8 cellular contexts compared by ENCODE assay signal in genomic region chr6:14066782-14067406, GRCh38. TPM values are rescaled to one million over a fixed set of nuclear protein-coding genes. Genes with fewer than 3 reads are reported as not detected.
A peak's percentile ranks its signal among the peaks of the same experiment; 100 is the strongest.
DNase-seq lines count a peak whose midpoint lies in the region; ATAC-seq, FAIRE-seq and TF ChIP-seq lines count a peak whose summit lies in the region.

No MANE protein-coding gene starts in this region.

- H3K36me3 ChIP-seq in BJ (ENCODE audit: control insufficient read depth, insufficient read depth, low read length) (no peaks in the 10 kb centered on the region), Panc1 (ENCODE audit: control insufficient read depth, insufficient read depth, low read length) (no peaks in the 10 kb centered on the region), colonic mucosa (no peaks in the 10 kb centered on the region), HepG2 (replicated peaks in 1 of 2; ENCODE audit: control insufficient read depth in 1 of 2, insufficient read depth in 2 of 2, low read length in 2 of 2) (no peaks in the 10 kb centered on the region)

- H3K9ac ChIP-seq in colonic mucosa (ENCODE audit: low read depth in 2 of 2, low read length in 2 of 2) = no peak overlapping the region
- no peak overlapping the region for H3K9ac ChIP-seq in HepG2 (ENCODE audit: insufficient read depth, low read depth, low read length)

- BruUV-seq in Panc1 (replicated peaks; lab: Mats Ljungman, UMichigan) (no TSS peak), HepG2 (replicated peaks; lab: Mats Ljungman, UMichigan) (no TSS peak)

- no peak overlapping the region for H3K4me2 ChIP-seq in HepG2 (ENCODE audit: low read depth, low read length)

- no peaks in the 10 kb centered on the region for H3K79me2 ChIP-seq in HepG2 (ENCODE audit: insufficient read depth, low read length)

- intact Hi-C loops in Panc1 (cut with micrococcal nuclease; ENCODE audit: unreplicated experiment) = loop anchor here (2.0 to 5.0 kb wide), 2 partner anchors 158 to 270 kb away; no protein-coding TSS in a partner anchor
- intact Hi-C loops in colonic mucosa (cut with DNase I) = loop anchor here (5.0 to 10.0 kb wide), 2 partner anchors 155 to 732 kb away; no protein-coding TSS in a partner anchor
- intact Hi-C loops in HepG2 (cut with micrococcal nuclease; ENCODE audit: unreplicated experiment) = loop anchor here (1.0 kb wide), 2 partner anchors 158 to 272 kb away; no protein-coding TSS in a partner anchor

- H3K4me3 Mint-ChIP-seq in type B pancreatic cell = no peak overlapping the region

- H3K4me3 ChIP-seq in BJ (ENCODE audit: low read depth, low read length) (no peak overlapping the region), Panc1 (ENCODE audit: low read depth in 2 of 2, low read length in 2 of 2) (no peak overlapping the region), colonic mucosa (no peak overlapping the region), HepG2 (replicated peaks in 1 of 3; ENCODE audit: insufficient read depth in 1 of 3, low read depth in 2 of 3, low read length in 3 of 3) (no peak overlapping the region)

- DNase-seq in BJ (ENCODE audit: low read depth) = peak; percentile 16
- DNase-seq in Kasumi-1 (lab: John Stamatoyannopoulos, UW) = peak; percentile 79 to 85
- no peak for DNase-seq in Panc1 (ENCODE audit: low read depth, low spot score)
- DNase-seq in colonic mucosa = no peak
- peak; percentile 55 for DNase-seq in HepG2 (ENCODE audit: low spot score)
- DNase-seq in type B pancreatic cell (ENCODE audit: extremely low spot score, unreplicated experiment) = no peak

- no peak overlapping the region for H3K27ac ChIP-seq in Panc1 (ENCODE audit: low read length)
- H3K27ac ChIP-seq in colonic mucosa = no peak overlapping the region
- H3K27ac ChIP-seq in HepG2 (ENCODE audit: extremely low read length, insufficient read depth, low read length) = no peak overlapping the region

- peak; percentile 80 for FAIRE-seq in HepG2 (lab: Jason Lieb, UNC)

- H3K4me1 ChIP-seq in Panc1 (ENCODE audit: control insufficient read depth, insufficient read depth, low read length) = no peaks in the 10 kb centered on the region
- H3K4me1 ChIP-seq in colonic mucosa = no peaks in the 10 kb centered on the region
- no peaks in the 10 kb centered on the region for H3K4me1 ChIP-seq in HepG2 (ENCODE audit: insufficient read depth, low read length)

- H3K9me3 ChIP-seq in Panc1 (ENCODE audit: control insufficient read depth, insufficient read depth, low read depth, low read length) (peaks cover 7% of the 10 kb centered on the region; the same call in 1 of the 2 replicates), colonic mucosa (no peaks in the 10 kb centered on the region), HepG2 (ENCODE audit: low read length) (no peaks in the 10 kb centered on the region)

- H3K27me3 Mint-ChIP-seq in type B pancreatic cell = peaks cover 5% of the 10 kb centered on the region

- peaks cover 5% of the 10 kb centered on the region for H3K9me3 Mint-ChIP-seq in type B pancreatic cell

- no peak overlapping the region for H2AFZ ChIP-seq in HepG2 (ENCODE audit: low read length)

- H4K20me1 ChIP-seq in HepG2 (ENCODE audit: insufficient read depth, low read length) = no peaks in the 10 kb centered on the region

- peak; percentile 59 for TF ChIP-seq CTCF in BJ (IDR thresholded peaks at IDR 0.05; ENCODE audit: insufficient read depth, low read depth, low read length)
- TF ChIP-seq CTCF in Panc1 (IDR thresholded peaks at IDR 0.05) = peak; percentile 76
- peak; percentile 52 for TF ChIP-seq CTCF in colonic mucosa (IDR thresholded peaks at IDR 0.05)
- peak; percentile 76 for TF ChIP-seq CTCF in HepG2 (CRISPR knock-in tag; IDR thresholded peaks at IDR 0.05)
- peak; percentile 85 for TF ChIP-seq CTCF in type B pancreatic cell (conservative IDR thresholded peaks at IDR 0.05)

- H3K27me3 ChIP-seq in BJ (ENCODE audit: control insufficient read depth, insufficient read depth, low read length) (peaks cover 3% of the 10 kb centered on the region; the same call in 1 of the 2 replicates), Panc1 (ENCODE audit: control insufficient read depth, insufficient read depth, low read length) (no peaks in the 10 kb centered on the region), colonic mucosa (no peaks in the 10 kb centered on the region), HepG2 (ENCODE audit: control insufficient read depth in 1 of 2, insufficient read depth in 2 of 2, low read length in 2 of 2) (peaks cover 1 to 3% of the 10 kb centered on the region in 2 experiments; a peak in 1 of 5 replicates)

- peak overlapping the region; percentile 63 for H3K27ac Mint-ChIP-seq in type B pancreatic cell

- WGBS in HepG2 (ENCODE audit: low lambda C conversion rate) = 12% methylated on average over 5 of the region's 5 CpGs

- POLR2A ChIA-PET in BJ (lab: Charles Lee) (no interaction called here), Panc1 (lab: Charles Lee) (interaction anchor here (0.6 to 0.7 kb wide), 3 partner anchors 38 to 193 kb away, joined by 3 to 4 read pairs (median 3); no protein-coding TSS in a partner anchor), HepG2 (lab: Yijun Ruan, JAX) (no interaction called here)

- TF ChIP-seq EP300 in HepG2 (IDR thresholded peaks at IDR 0.05; ENCODE audit: low read depth in 2 of 2, low read length in 2 of 2) (no peak), HepG2 (CRISPR knock-in tag; IDR thresholded peaks at IDR 0.05; ENCODE audit: borderline replicate concordance) (no peak)

- peaks cover 6% of the 10 kb centered on the region for H3K4me1 Mint-ChIP-seq in type B pancreatic cell (ENCODE audit: unreplicated experiment)

- CTCF ChIA-PET in BJ (lab: Yijun Ruan, JAX) (interaction anchor here (0.6 to 5.2 kb wide), 44 partner anchors 9 to 1556 kb away, joined by 3 to 87 read pairs (median 4); no protein-coding TSS in a partner anchor), Panc1 (lab: Charles Lee) (interaction anchor here (0.5 to 1.7 kb wide), 13 partner anchors 9 to 852 kb away, joined by 3 to 22 read pairs (median 3); no protein-coding TSS in a partner anchor), HepG2 (lab: Yijun Ruan, JAX; ENCODE audit: low intra/inter-chr PET ratio, low total read pairs) (interaction anchor here (1.3 to 1.8 kb wide), 3 partner anchors 159 to 272 kb away, joined by 10 to 13 read pairs (median 12); no protein-coding TSS in a partner anchor)

- peak; percentile 61 for ATAC-seq in GM18511 (IDR thresholded peaks at IDR 0.05; ENCODE audit: unreplicated experiment)
- ATAC-seq in Panc1 = peak; percentile 88
- peak; percentile 79 for ATAC-seq in HepG2
- ATAC-seq in GM19467 (IDR thresholded peaks at IDR 0.05; ENCODE audit: unreplicated experiment) = no peak

- no peak for TF ChIP-seq POLR2A in HepG2 (IDR thresholded peaks at IDR 0.05; ENCODE audit: insufficient read depth in 1 of 2, low read depth in 2 of 2, low read length in 2 of 2)

- in situ Hi-C loops in Panc1 (cut with HindIII; ENCODE audit: low pct_unique_long_range_greater_than_20kb, low sequenced_read_pairs) = no loop called here
- in situ Hi-C loops in HepG2 (cut with HindIII; ENCODE audit: extremely low pct_ligation_motif_present, low pct_unique_long_range_greater_than_20kb) = no loop called here

- TF ChIP-seq RAD21 in HepG2 (CRISPR knock-in tag; IDR thresholded peaks at IDR 0.05) = peak; percentile 49; the same call in 1 of the 2 replicates

- no peaks in the 10 kb centered on the region for H3K36me3 Mint-ChIP-seq in type B pancreatic cell

TF ChIP-seq in HepG2, 621 proteins besides CTCF, POLR2A, EP300 and RAD21 (continues in another document):
- TF ChIP-seq STAG1 (CRISPR knock-in tag; IDR thresholded peaks at IDR 0.05) (peak; percentile 78), ZNF501 (CRISPR knock-in tag; IDR thresholded peaks at IDR 0.05) (no peak), ZBTB20 (CRISPR knock-in tag; IDR thresholded peaks at IDR 0.05; ENCODE audit: borderline replicate concordance, low read depth) (no peak)

RNA-seq across cellular contexts. Expression of gene CD83, which starts 50.7 kb away (rescaled TPM):
- polyA plus RNA-seq in BJ (2011; rRNA removed) = 0.85 and 1.2 TPM in 2 replicates
- 0.09 and 0.31 TPM in 2 replicates for polyA minus RNA-seq in BJ (2011; rRNA and poly(A)+ RNA removed)
- total RNA-seq in Panc1 (2021; ENCODE audit: unreplicated experiment) = 5.3 TPM
- polyA plus RNA-seq in Panc1 (2012; ENCODE audit: insufficient read length) = 5.6 TPM
- 1 to 10 TPM; 2.8 TPM for total RNA-seq in colonic mucosa
- 1.7 and 2.3 TPM in 2 replicates for total RNA-seq in HepG2 (2016; rRNA removed; fragmentation: Illumina TruSeq; extraction: Trizol)
- total RNA-seq in HepG2 (2016; cell fraction: cytosol; rRNA removed; fragmentation: Illumina TruSeq; extraction: Trizol; ENCODE audit: low read depth) = 1.1 and 1.2 TPM in 2 replicates
- 1.9 and 3.0 TPM in 2 replicates for total RNA-seq in HepG2 (2016; cell fraction: insoluble cytoplasmic fraction; rRNA removed; fragmentation: Illumina TruSeq; extraction: Trizol)
- 2.0 and 2.5 TPM in 2 replicates for total RNA-seq in HepG2 (2016; cell fraction: membrane; rRNA removed; fragmentation: Illumina TruSeq; extraction: Trizol)
- total RNA-seq in HepG2 (2016; cell fraction: nucleus; rRNA removed; fragmentation: Illumina TruSeq; extraction: Trizol) = 2.2 and 2.3 TPM in 2 replicates
- polyA plus RNA-seq in HepG2 (2011; rRNA removed) = 0.46 and 0.51 TPM in 2 replicates
- polyA plus RNA-seq in HepG2 (2011; cell fraction: cytosol; rRNA removed) = 0.28 and 0.55 TPM in 2 replicates
- 0.24 and 0.35 TPM in 2 replicates for polyA plus RNA-seq in HepG2 (2011; cell fraction: nucleus; rRNA removed)
- 0.89 and 1.4 TPM in 2 replicates for polyA plus RNA-seq in HepG2 (2012)
- 0.74 and 0.84 TPM in 2 replicates for polyA plus RNA-seq in HepG2 (2016; cell fraction: cytosol; fragmentation: Illumina TruSeq; extraction: Trizol; ENCODE audit: low read depth)
- polyA plus RNA-seq in HepG2 (2016; cell fraction: insoluble cytoplasmic fraction; fragmentation: Illumina TruSeq; extraction: Trizol; ENCODE audit: low read depth) = 1.6 and 2.0 TPM in 2 replicates
- polyA plus RNA-seq in HepG2 (2016; cell fraction: membrane; fragmentation: Illumina TruSeq; extraction: Trizol; ENCODE audit: low read depth) = 1.7 and 1.8 TPM in 2 replicates
- polyA plus RNA-seq in HepG2 (2016; cell fraction: nucleus; fragmentation: Illumina TruSeq; extraction: Trizol; ENCODE audit: insufficient read depth, low read depth) = 2.8 and 3.1 TPM in 2 replicates
- polyA minus RNA-seq in HepG2 (2011; rRNA and poly(A)+ RNA removed; ENCODE audit: low replicate concordance) = 0.36 and 7.7 TPM in 2 replicates
- not detected in 2 replicates for polyA minus RNA-seq in HepG2 (2011; cell fraction: cytosol; rRNA and poly(A)+ RNA removed)
- 0.37 TPM in 1 of 2 replicates, not detected in the other for polyA minus RNA-seq in HepG2 (2011; cell fraction: nucleus; rRNA and poly(A)+ RNA removed)
- total RNA-seq in type B pancreatic cell (ENCODE audit: low replicate concordance) = 1.7 and 7.7 TPM in 2 replicates

Comparison
In these comparisons a context has a peak if more than half of its experiments do, and no peak if none do; other contexts are left out.
1. DNase-seq: peak in BJ (single experiment), Kasumi-1 (2 of 2) and HepG2 (single experiment); none in Panc1 (single experiment), colonic mucosa (single experiment) and type B pancreatic cell (single experiment).
2. Peak in every context shown above with its lines, with median percentiles within 50 percentile points of each other: CTCF ChIP-seq.